In the genomic region with DNA sequence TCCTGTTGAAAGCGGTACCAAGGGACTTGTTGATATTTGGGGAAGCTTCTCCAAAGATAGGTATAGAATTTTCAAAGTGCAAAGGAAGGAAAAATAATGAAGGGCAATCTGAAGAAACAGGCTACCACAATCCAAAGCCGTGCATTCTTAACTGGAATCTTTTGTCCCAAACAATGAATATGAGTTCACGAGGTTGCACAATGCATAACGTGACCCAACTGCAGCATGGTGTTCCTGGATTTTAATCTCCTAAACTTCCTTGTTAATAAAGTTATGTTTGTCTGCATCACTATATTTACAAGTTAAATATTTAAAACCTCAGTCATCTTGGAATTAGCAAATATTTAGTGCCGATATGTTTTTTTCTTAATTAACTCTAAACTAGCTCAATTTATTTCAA, we compare ENCODE assay signal across 21 cellular contexts.
"Had no signal": no experiment of that assay in that cellular context is flagged by ENCODE, and none has a peak within 500 bp of the region (broad histone marks: within the 10 kb centered on the region; RNA-seq: fewer than 3 reads in every experiment).

No MANE protein-coding gene starts in this region.

- DNase-seq: natural killer cell; occipital lobe; ovary; posterior cingulate gyrus; psoas muscle; right cardiac atrium; right lobe of liver; sigmoid colon; small intestine; stimulated activated CD4-positive, alpha-beta T cell treated with anti-CD3 and anti-CD28 coated beads, Interleukin-15, amount 100 ng/mL, for 24 hours; stimulated activated CD4-positive, alpha-beta T cell treated with anti-CD3 and anti-CD28 coated beads, Interleukin-2, amount 100 ng/mL, for 24 hours; stimulated activated CD4-positive, alpha-beta T cell treated with anti-CD3 and anti-CD28 coated beads, Interleukin-2, amount 100 ng/mL, for 48 hours; stimulated activated CD4-positive, alpha-beta T cell treated with anti-CD3 and anti-CD28 coated beads, Interleukin-4, amount 100 ng/mL, for 24 hours; stimulated activated naive B cell treated with anti-CD40 and anti-IgM and Interleukin-4, amounts not matched to agents 10 μg/mL and 1 μg/mL and 100 μg/mL, for 72 hours; stimulated activated naive CD4-positive, alpha-beta T cell treated with Interleukin-2 at 50 U/mL for 16 hours; substantia nigra; testis; tibial artery; transverse colon; upper lobe of right lung; uterus had no signal
